14 cellular contexts compared by ENCODE assay signal in genomic region chr4:173264960-173265281, GRCh38.
DNase-seq lines count a peak whose midpoint lies in the region; ATAC-seq and TF ChIP-seq lines count a peak whose summit lies in the region.
"Had no signal": no experiment of that assay in that cellular context is flagged by ENCODE, and none has a peak within 500 bp of the region (broad histone marks: within the 10 kb centered on the region; RNA-seq: fewer than 3 reads in every experiment).

No MANE protein-coding gene starts in this region.

- intact Hi-C loops in uterus (cut with DNase I; ENCODE audit: low total_unique reads), result no loop called here

- TF ChIP-seq POLR2A in uterus (IDR thresholded peaks at IDR 0.05) (no peak), gastroesophageal sphincter (IDR thresholded peaks at IDR 0.05) (no peak)

- peaks cover 40% of the 10 kb centered on the region for H3K4me1 Mint-ChIP-seq in WTC11
- peaks cover 28 to 35% (median 33%) of the 10 kb centered on the region in 3 donors for H3K4me1 Mint-ChIP-seq in naive B cell

- no peaks in the 10 kb centered on the region for H3K9me3 Mint-ChIP-seq in WTC11
- no peaks in the 10 kb centered on the region for H3K9me3 Mint-ChIP-seq in naive B cell
- H3K9me3 Mint-ChIP-seq: activated T-cell treated with anti-CD3 and anti-CD28 coated beads, Interleukin-2, amount 50 U/mL, for 24 hours; T-helper 1 cell treated with Interleukin-12 subunit alpha and Interleukin-12 subunit beta and Interleukin-4 antibody, amounts not matched to agents 30 μg/mL and 1 μg/mL, for 36 hours had no signal

- CTCF ChIA-PET in WTC11 (lab: Charles Lee), result interaction anchor here (0.9 to 3.3 kb wide), 5 partner anchors 11 to 251 kb away, joined by 3 to 24 read pairs (median 4); no protein-coding TSS in a partner anchor

- TF ChIP-seq CTCF in WTC11 (IDR thresholded peaks at IDR 0.05) (no peak), uterus (IDR thresholded peaks at IDR 0.05) (no peak), gastroesophageal sphincter (IDR thresholded peaks at IDR 0.05) (no peak)

- no peak for TF ChIP-seq EP300 in gastroesophageal sphincter (IDR thresholded peaks at IDR 0.05)

- H3K9me3 ChIP-seq in uterus (no peaks in the 10 kb centered on the region), gastroesophageal sphincter (no peaks in the 10 kb centered on the region)
- H3K9me3 ChIP-seq: suprapubic skin had no signal

- H3K4me3 ChIP-seq in uterus (no peak overlapping the region), gastroesophageal sphincter (no peak overlapping the region)
- H3K4me3 ChIP-seq: suprapubic skin had no signal

- H3K36me3 Mint-ChIP-seq in WTC11, result peaks cover 5% of the 10 kb centered on the region; the same call in 1 of the 2 replicates
- peaks cover 0 to 6% of the 10 kb centered on the region in 2 donors for H3K36me3 Mint-ChIP-seq in naive B cell

- no peak overlapping the region for H3K4me3 Mint-ChIP-seq in WTC11
- H3K4me3 Mint-ChIP-seq in naive B cell, result peak overlapping the region; percentile 4 to 79 (median 60)
- H3K4me3 Mint-ChIP-seq: activated T-cell treated with anti-CD3 and anti-CD28 coated beads, Interleukin-2, amount 50 U/mL, for 24 hours had no signal

- peak; percentile 74 for DNase-seq in DMS79 (lab: John Stamatoyannopoulos, UW)
- DNase-seq in DMS79 treated with DMSO at 0.1 percent for 48 hours (lab: John Stamatoyannopoulos, UW), result no peak
- no peak for DNase-seq in WTC11 (ENCODE audit: low spot score)
- no peak for DNase-seq in naive B cell
- no peak for DNase-seq in uterus
- DNase-seq in NCI-H524 (lab: John Stamatoyannopoulos, UW), result no peak
- DNase-seq: 8988T; activated T-cell treated with anti-CD3 and anti-CD28 coated beads, Interleukin-2, amount 50 U/mL, for 24 hours; hypothalamus; stimulated activated CD4-positive, alpha-beta T cell treated with anti-CD3 and anti-CD28 coated beads, Interleukin-2, amount 100 ng/mL, for 48 hours had no signal

- H3K36me3 ChIP-seq in uterus (no peaks in the 10 kb centered on the region), gastroesophageal sphincter (no peaks in the 10 kb centered on the region)
- H3K36me3 ChIP-seq: suprapubic skin had no signal

- H3K4me1 ChIP-seq in uterus (no peaks in the 10 kb centered on the region), gastroesophageal sphincter (peaks cover 0 to 14% (median 0%) of the 10 kb centered on the region in 3 donors)

- ATAC-seq in GM21717 (IDR thresholded peaks at IDR 0.05; ENCODE audit: unreplicated experiment) (peak; percentile 5), WTC11 (no peak), naive B cell (ENCODE audit: low read depth in 2 of 2) (no peak), gastroesophageal sphincter (no peak)

- H3K27me3 ChIP-seq in uterus (no peaks in the 10 kb centered on the region), gastroesophageal sphincter (no peaks in the 10 kb centered on the region)
- H3K27me3 ChIP-seq: suprapubic skin had no signal

- H3K27ac Mint-ChIP-seq in WTC11, result peak overlapping the region; percentile 73; the same call in 1 of the 2 replicates
- peak overlapping the region; percentile 11 to 95 (median 59) for H3K27ac Mint-ChIP-seq in naive B cell
- H3K27ac Mint-ChIP-seq: activated T-cell treated with anti-CD3 and anti-CD28 coated beads, Interleukin-2, amount 50 U/mL, for 24 hours; T-helper 1 cell treated with Interleukin-12 subunit alpha and Interleukin-12 subunit beta and Interleukin-4 antibody, amounts not matched to agents 30 μg/mL and 1 μg/mL, for 36 hours had no signal

- 33% methylated on average over 1 of the region's 3 CpGs; no CpG with 5 or more reads in 1 of the 2 donors for WGBS in gastroesophageal sphincter (ENCODE audit: low coverage in 1 of 2), 2 donors

- H3K27me3 Mint-ChIP-seq in WTC11 (ENCODE audit: low read depth) (no peaks in the 10 kb centered on the region), naive B cell (no peaks in the 10 kb centered on the region)
- H3K27me3 Mint-ChIP-seq: activated T-cell treated with anti-CD3 and anti-CD28 coated beads, Interleukin-2, amount 50 U/mL, for 24 hours had no signal

- POLR2A ChIA-PET in WTC11 (lab: Charles Lee), result no interaction called here

- H3K27ac ChIP-seq in uterus, result no peak overlapping the region
- H3K27ac ChIP-seq in gastroesophageal sphincter, result no peak overlapping the region
- H3K27ac ChIP-seq: suprapubic skin had no signal

TF ChIP-seq in WTC11, 78 proteins besides CTCF, POLR2A, EP300 and RAD21:
- TF ChIP-seq ZNF138 (CRISPR knock-in tag; conservative IDR thresholded peaks at IDR 0.05), result no peak
- TF ChIP-seq SP1 (CRISPR knock-in tag; conservative IDR thresholded peaks at IDR 0.05), result no peak
- no peak for TF ChIP-seq JAZF1 (CRISPR knock-in tag; IDR thresholded peaks at IDR 0.05)
- no peak for TF ChIP-seq ELF4 (CRISPR knock-in tag; IDR thresholded peaks at IDR 0.05; ENCODE audit: low read depth)
- TF ChIP-seq GRHL2 (CRISPR knock-in tag; IDR thresholded peaks at IDR 0.05; ENCODE audit: insufficient replicate concordance, severe bottlenecking), result no peak
- TF ChIP-seq E2F4 (CRISPR knock-in tag; IDR thresholded peaks at IDR 0.05; ENCODE audit: borderline replicate concordance, low read depth), result no peak
- no peak for TF ChIP-seq ERG (CRISPR knock-in tag; IDR thresholded peaks at IDR 0.05)
TF ChIP-seq in WTC11: peak in this region for 0.
